Comparison of ENCODE assay signal across 23 cellular contexts in the genomic region with DNA sequence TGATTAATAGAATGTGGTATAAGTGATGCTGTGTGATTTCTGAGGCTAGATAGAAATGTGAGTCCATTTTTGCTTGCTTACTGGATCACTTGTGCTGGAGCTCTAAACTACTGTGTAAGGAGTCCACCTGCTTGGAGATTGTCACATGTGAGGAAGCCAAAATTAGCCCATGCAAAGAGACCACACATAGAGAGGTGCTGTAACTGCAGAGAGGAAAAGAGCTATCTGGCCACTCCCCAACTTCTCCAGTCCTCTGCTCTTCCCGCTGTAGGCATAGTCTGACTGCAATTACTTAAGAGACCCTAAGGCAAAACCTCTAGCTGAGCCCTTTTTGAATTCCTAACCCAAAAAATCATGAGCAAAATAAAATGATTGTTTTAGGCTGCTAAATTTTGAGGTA.
"Had no signal": no experiment of that assay in that cellular context is flagged by ENCODE, and none has a peak within 500 bp of the region (broad histone marks: within the 10 kb centered on the region; RNA-seq: fewer than 3 reads in every experiment).

No MANE protein-coding gene starts in this region.

- H3K4me3 ChIP-seq: colonic mucosa, gastrocnemius medialis, mucosa of descending colon, neural progenitor cell, stomach, testis, tibial artery had no signal

- H2AFZ ChIP-seq: neural progenitor cell, parathyroid adenoma had no signal

- ATAC-seq: esophagus mucosa; gastrocnemius medialis; left lobe of liver; mucosa of descending colon; naive thymus-derived CD4-positive, alpha-beta T cell; sciatic nerve; stimulated activated effector memory CD8-positive, alpha-beta T cell treated with anti-CD3 and anti-CD28 coated beads, Interleukin-12 subunit alpha, Interleukin-12 subunit beta, amount 100 ng/mL, for 72 hours had no signal

- H3K9me3 ChIP-seq: colonic mucosa, gastrocnemius medialis, mucosa of descending colon, stomach, testis, tibial artery had no signal

- H3K9ac ChIP-seq: neural progenitor cell, parathyroid adenoma had no signal

- H3K27me3 ChIP-seq: colonic mucosa, gastrocnemius medialis, neural progenitor cell, stomach, testis, tibial artery had no signal

- H3K79me2 ChIP-seq: parathyroid adenoma had no signal

- H3K27ac ChIP-seq: colonic mucosa, epithelial cell of prostate, gastrocnemius medialis, neural progenitor cell, parathyroid adenoma, stomach, testis, tibial artery had no signal

- H3K4me2 ChIP-seq: neural progenitor cell had no signal

- DNase-seq: colonic mucosa; effector CD8-positive, alpha-beta T cell; endodermal cell; foreskin fibroblast; gastrocnemius medialis; head of caudate nucleus; kidney; mesenchymal stem cell; mucosa of descending colon; naive thymus-derived CD4-positive, alpha-beta T cell; stimulated activated CD4-positive, alpha-beta T cell treated with anti-CD3 and anti-CD28 coated beads, Interleukin-2, amount 100 ng/mL, for 24 hours; stimulated activated CD4-positive, alpha-beta T cell treated with anti-CD3 and anti-CD28 coated beads, Interleukin-4, amount 100 ng/mL, for 24 hours; stimulated activated naive CD4-positive, alpha-beta T cell treated with Interleukin-2 at 50 U/mL for 16 hours; stomach; testis; tibial artery had no signal

- H3K4me1 ChIP-seq: colonic mucosa, gastrocnemius medialis, parathyroid adenoma, stomach, testis, tibial artery had no signal

- H3K36me3 ChIP-seq: colonic mucosa, gastrocnemius medialis, neural progenitor cell, stomach, tibial artery had no signal
